ENCODE assay signal across 29 cellular contexts in the genomic region with DNA sequence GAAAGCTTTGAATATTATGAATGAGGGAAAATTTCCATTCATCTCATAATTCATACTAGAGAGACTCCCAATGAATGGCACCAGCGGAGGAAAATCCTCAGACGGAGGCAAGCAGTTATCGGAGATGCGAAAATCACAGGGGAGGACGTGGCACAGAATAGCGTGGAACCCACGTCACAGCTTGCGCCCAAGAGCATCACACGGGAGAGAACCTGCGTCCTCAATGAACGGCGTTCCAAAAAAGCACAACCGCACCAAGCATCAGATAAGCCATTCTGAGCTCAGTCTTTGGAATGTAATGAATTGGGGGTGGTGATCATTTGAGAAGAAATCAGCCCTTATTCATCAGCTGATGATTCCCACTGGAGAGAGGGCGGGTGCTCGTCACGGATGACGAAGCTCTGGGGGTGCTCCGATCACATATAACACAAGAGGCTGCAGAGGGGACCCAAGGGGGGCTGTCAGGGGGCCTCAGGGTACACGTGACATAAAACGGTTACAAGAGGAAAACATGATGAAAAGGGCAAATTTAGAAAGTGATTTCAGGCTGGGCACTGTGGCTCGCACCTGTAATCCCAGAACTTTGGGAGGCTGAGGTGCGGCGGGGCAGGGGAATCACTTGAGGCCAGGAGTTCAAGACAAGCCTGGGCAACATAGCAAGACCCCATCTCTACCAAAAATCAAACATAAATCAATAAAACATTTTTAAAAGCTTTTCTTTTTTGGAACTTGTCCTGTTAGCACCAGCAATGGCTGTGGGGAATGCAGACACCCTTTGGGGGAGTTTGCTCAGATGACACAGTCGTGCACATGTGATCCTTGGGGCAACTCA.
"Had no signal": no experiment of that assay in that cellular context is flagged by ENCODE, and none has a peak within 500 bp of the region (broad histone marks: within the 10 kb centered on the region; RNA-seq: fewer than 3 reads in every experiment).

No MANE protein-coding gene starts in this region.

- H3K4me1 ChIP-seq: adrenal gland, breast epithelium, SJSA1 had no signal

- H3K27ac Mint-ChIP-seq: activated CD4-positive, alpha-beta T cell treated with anti-CD3 and anti-CD28 coated beads, Interleukin-2, amount 10 ng/mL, durations not matched to agents 24 days and 14 days; activated CD8-positive, alpha-beta T cell treated with anti-CD3 and anti-CD28 coated beads, Interleukin-2, amount 10 ng/mL, durations not matched to agents 7 days and 5 days; activated naive CD4-positive, alpha-beta T cell treated with anti-CD3 and anti-CD28 coated beads for 36 hours; activated naive CD4-positive, alpha-beta T cell treated with anti-CD3 and anti-CD28 coated beads, Interleukin-2, amount 50 U/mL, for 72 hours; activated T-cell treated with anti-CD3 and anti-CD28 coated beads, Interleukin-2, amount 50 U/mL, for 24 hours; T-helper 1 cell treated with Interleukin-12 subunit alpha and Interleukin-12 subunit beta and Interleukin-4 antibody, amounts not matched to agents 30 μg/mL and 1 μg/mL, for 36 hours; T-helper 2 cell treated with Interferon-gamma antibody and Interleukin-4, amounts not matched to agents 5 μg/mL and 100 μg/mL, for 36 hours had no signal

- ATAC-seq: activated CD8-positive, alpha-beta T cell treated with anti-CD3 and anti-CD28 coated beads, Interleukin-2, amount 10 ng/mL, durations not matched to agents 7 days and 5 days; activated naive CD4-positive, alpha-beta T cell treated with anti-CD3 and anti-CD28 coated beads, Interleukin-2, amount 50 U/mL, for 72 hours; body of pancreas; Panc1 had no signal

- DNase-seq: activated CD4-positive, alpha-beta T cell treated with anti-CD3 and anti-CD28 coated beads for 1 hour; activated CD4-positive, alpha-beta T cell treated with anti-CD3 and anti-CD28 coated beads, Interleukin-2, amount 10 ng/mL, durations not matched to agents 24 days and 14 days; activated CD4-positive, alpha-beta T cell treated with anti-CD3 and anti-CD28 coated beads, Interleukin-2, amount 50 U/mL, for 48 hours; activated CD4-positive, CD25-positive, alpha-beta regulatory T cell; activated CD8-positive, alpha-beta T cell treated with anti-CD3 and anti-CD28 coated beads, Interleukin-2, amount 10 ng/mL, durations not matched to agents 7 days and 5 days; activated gamma-delta T cell treated with Interleukin-2 at 50 U/mL for 16 hours; activated naive CD4-positive, alpha-beta T cell treated with anti-CD3 and anti-CD28 coated beads for 36 hours; activated T-cell treated with anti-CD3 and anti-CD28 coated beads, Interleukin-2, amount 50 U/mL, for 24 hours; adrenal gland; body of pancreas; central memory CD4-positive, alpha-beta T cell; Karpas-422; KBM-7; NCI-H1105; NCI-H1417 treated with DMSO at 0.1 percent for 48 hours; NCI-H187 treated with DMSO at 0.1 percent for 48 hours; NCI-H2081 treated with DMSO at 0.1 percent for 48 hours; NCI-H345; NCI-H524 treated with DMSO at 0.1 percent for 48 hours; RPMI8226; SHP77 treated with DMSO at 0.1 percent for 48 hours; SK-N-SH had no signal

- H3K27me3 ChIP-seq: adrenal gland had no signal

- H3K36me3 ChIP-seq: adrenal gland, breast epithelium, SJSA1 had no signal

- H3K4me2 ChIP-seq: SK-N-SH had no signal

- H3K9me3 ChIP-seq: adrenal gland, body of pancreas, breast epithelium, SJSA1, SK-N-SH had no signal

- H3K4me1 Mint-ChIP-seq: activated CD4-positive, alpha-beta T cell treated with anti-CD3 and anti-CD28 coated beads, Interleukin-2, amount 10 ng/mL, durations not matched to agents 24 days and 14 days had no signal

- H3K9ac ChIP-seq: SK-N-SH had no signal

- H3K4me3 ChIP-seq: adrenal gland, body of pancreas, breast epithelium, SJSA1 had no signal

- H3K4me3 Mint-ChIP-seq: activated CD4-positive, alpha-beta T cell treated with anti-CD3 and anti-CD28 coated beads, Interleukin-2, amount 10 ng/mL, durations not matched to agents 24 days and 14 days; activated CD8-positive, alpha-beta T cell treated with anti-CD3 and anti-CD28 coated beads, Interleukin-2, amount 10 ng/mL, durations not matched to agents 7 days and 5 days; activated naive CD4-positive, alpha-beta T cell treated with anti-CD3 and anti-CD28 coated beads for 36 hours; activated T-cell treated with anti-CD3 and anti-CD28 coated beads, Interleukin-2, amount 50 U/mL, for 24 hours; T-helper 1 cell treated with Interleukin-12 subunit alpha and Interleukin-12 subunit beta and Interleukin-4 antibody, amounts not matched to agents 30 μg/mL and 1 μg/mL, for 36 hours; T-helper 2 cell treated with Interferon-gamma antibody and Interleukin-4, amounts not matched to agents 5 μg/mL and 100 μg/mL, for 36 hours had no signal

- H3K27ac ChIP-seq: adrenal gland, body of pancreas, breast epithelium, SJSA1, VCaP had no signal

- H3K9me3 Mint-ChIP-seq: activated CD4-positive, alpha-beta T cell treated with anti-CD3 and anti-CD28 coated beads, Interleukin-2, amount 10 ng/mL, durations not matched to agents 24 days and 14 days; activated naive CD4-positive, alpha-beta T cell treated with anti-CD3 and anti-CD28 coated beads for 36 hours; activated naive CD4-positive, alpha-beta T cell treated with anti-CD3 and anti-CD28 coated beads, Interleukin-2, amount 50 U/mL, for 72 hours; activated T-cell treated with anti-CD3 and anti-CD28 coated beads, Interleukin-2, amount 50 U/mL, for 24 hours; T-helper 1 cell treated with Interleukin-12 subunit alpha and Interleukin-12 subunit beta and Interleukin-4 antibody, amounts not matched to agents 30 μg/mL and 1 μg/mL, for 36 hours; T-helper 2 cell treated with Interferon-gamma antibody and Interleukin-4, amounts not matched to agents 5 μg/mL and 100 μg/mL, for 36 hours had no signal

- H3K36me3 Mint-ChIP-seq: activated naive CD4-positive, alpha-beta T cell treated with anti-CD3 and anti-CD28 coated beads, Interleukin-2, amount 50 U/mL, for 72 hours had no signal
